In the genomic region with DNA sequence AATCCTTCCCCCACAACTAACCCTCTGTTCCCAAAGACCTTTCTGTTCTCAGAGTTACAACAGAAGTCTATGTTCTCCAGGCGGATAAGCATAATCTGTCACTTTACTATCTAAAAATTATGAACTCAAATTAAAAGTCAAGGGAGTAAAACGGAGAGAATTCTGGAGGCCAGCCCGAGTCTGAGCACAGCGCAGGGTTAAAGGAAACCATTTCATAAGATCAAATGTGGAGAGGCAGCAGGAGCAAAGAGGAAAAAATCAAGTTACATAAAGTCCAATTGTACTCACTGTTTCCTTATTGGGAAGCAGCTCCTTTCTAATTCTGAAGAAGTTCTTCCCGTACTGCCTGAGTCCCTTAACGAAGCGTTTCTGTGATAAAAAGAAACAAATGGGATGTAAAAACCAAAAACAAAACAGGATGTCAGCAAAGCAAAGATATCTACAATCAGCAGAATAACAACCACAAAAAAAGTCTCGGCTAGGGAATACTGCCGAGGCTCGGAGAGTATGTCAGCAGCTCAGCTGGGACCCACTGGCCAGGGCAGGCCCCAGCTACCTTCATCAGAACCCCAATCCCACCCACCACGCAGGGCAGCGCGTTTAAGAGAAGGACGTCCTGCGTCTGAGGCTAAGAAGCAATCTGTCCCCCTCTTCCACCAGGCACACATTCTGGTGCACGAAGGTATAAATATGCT, we compare ENCODE assay signal across 8 cellular contexts.
A peak's percentile ranks its signal among the peaks of the same experiment; 100 is the strongest.
DNase-seq lines count a peak whose midpoint lies in the region; FAIRE-seq and TF ChIP-seq lines count a peak whose summit lies in the region.

No MANE protein-coding gene starts in this region.

- FAIRE-seq in endothelial cell of umbilical vein (lab: Jason Lieb, UNC): peak; percentile 74

- POLR2A ChIA-PET in PC-9 (lab: Charles Lee; ENCODE audit: unreplicated experiment): no interaction called here
- POLR2A ChIA-PET in endothelial cell of umbilical vein (lab: Charles Lee): interaction anchor here (1.2 kb wide), 1 partner anchor 10 kb away, joined by 4 read pairs; no protein-coding TSS in a partner anchor
- POLR2A ChIA-PET in GM10248 (lab: Yijun Ruan, JAX): no interaction called here

- peak overlapping the region; percentile 96 for H3K4me2 ChIP-seq in DOHH2 (ENCODE audit: low read length)
- H3K4me2 ChIP-seq in PC-9: peak overlapping the region; percentile 96
- peak overlapping the region; percentile 97 for H3K4me2 ChIP-seq in endothelial cell of umbilical vein (ENCODE audit: insufficient read depth, low read length)

- H3F3A ChIP-seq in DOHH2 (ENCODE audit: control insufficient read depth, insufficient read depth) (peaks cover 27% of the 10 kb centered on the region), PC-9 (ENCODE audit: insufficient read depth, low read depth) (peaks cover 14% of the 10 kb centered on the region)

- peak; percentile 26 for TF ChIP-seq POLR2A in endothelial cell of umbilical vein (IDR thresholded peaks at IDR 0.05; ENCODE audit: low read depth, low read length)

- no peak for DNase-seq in PC-9
- peak; percentile 70 for DNase-seq in endothelial cell of umbilical vein (ENCODE audit: low read depth, low spot score)
- DNase-seq in effector CD4-positive, alpha-beta T cell: no peak
- DNase-seq in GM10248 (ENCODE audit: extremely low spot score): no peak
- DNase-seq in NCI-H748 treated with DMSO at 0.1 percent for 48 hours (lab: John Stamatoyannopoulos, UW): no peak
- DNase-seq in mesenteric fat pad (ENCODE audit: low spot score): no peak

- H3K36me3 ChIP-seq in DOHH2 (ENCODE audit: control insufficient read depth, low read length): peaks cover 71% of the 10 kb centered on the region
- peaks cover 8% of the 10 kb centered on the region; the same call in 1 of the 2 replicates for H3K36me3 ChIP-seq in PC-9 (ENCODE audit: low read depth)
- peaks cover 4 to 14% of the 10 kb centered on the region in 2 experiments for H3K36me3 ChIP-seq in endothelial cell of umbilical vein (ENCODE audit: control insufficient read depth in 2 of 2, extremely low read depth in 1 of 2, insufficient read depth in 2 of 2, low read length in 2 of 2)
- H3K36me3 ChIP-seq in muscle layer of duodenum (ENCODE audit: control insufficient read depth in 1 of 2, insufficient read depth in 2 of 2, low read length in 2 of 2): peaks cover 7 to 23% of the 10 kb centered on the region in 2 donors

- H2AFZ ChIP-seq in PC-9: peak overlapping the region; percentile 60; the same call in 1 of the 2 replicates
- H2AFZ ChIP-seq in endothelial cell of umbilical vein (ENCODE audit: low read depth, low read length): no peak overlapping the region

- H3K4me3 ChIP-seq in DOHH2 (ENCODE audit: low read length) (peak overlapping the region; percentile 87), PC-9 (peak overlapping the region; percentile 70), endothelial cell of umbilical vein (replicated peaks in 1 of 3; ENCODE audit: insufficient read depth in 1 of 3, low read depth in 1 of 3, low read length in 3 of 3) (peak overlapping the region; percentile 79 to 90 (median 87)), muscle layer of duodenum (ENCODE audit: low read depth in 1 of 2, low read length in 2 of 2) (peak overlapping the region; percentile 83 to 97)

- H3K9me2 ChIP-seq in DOHH2 (replicated peaks; ENCODE audit: control insufficient read depth, low read length) (no peaks in the 10 kb centered on the region), PC-9 (ENCODE audit: insufficient read depth) (no peaks in the 10 kb centered on the region)

- peaks cover 83% of the 10 kb centered on the region for H3K79me2 ChIP-seq in DOHH2 (ENCODE audit: control insufficient read depth, low read length)
- H3K79me2 ChIP-seq in PC-9 (ENCODE audit: low read depth): peaks cover 43% of the 10 kb centered on the region
- H3K79me2 ChIP-seq in endothelial cell of umbilical vein (ENCODE audit: control insufficient read depth, insufficient read depth, low read length): peaks cover 53% of the 10 kb centered on the region

- BruUV-seq in PC-9 (replicated peaks; lab: Mats Ljungman, UMichigan): no TSS peak
- no TSS peak for BruUV-seq in endothelial cell of umbilical vein (replicated peaks; lab: Mats Ljungman, UMichigan)

- peak overlapping the region; percentile 81 for H3K9ac ChIP-seq in endothelial cell of umbilical vein (replicated peaks; ENCODE audit: extremely low read depth, insufficient read depth, low read length)

- no peaks in the 10 kb centered on the region for H3K9me3 ChIP-seq in DOHH2 (ENCODE audit: control insufficient read depth, insufficient read depth, low read length)
- no peaks in the 10 kb centered on the region for H3K9me3 ChIP-seq in PC-9 (ENCODE audit: insufficient read depth, low read depth)
- H3K9me3 ChIP-seq in endothelial cell of umbilical vein (replicated peaks; ENCODE audit: control insufficient read depth, insufficient read depth, low read length): no peaks in the 10 kb centered on the region
- no peaks in the 10 kb centered on the region for H3K9me3 ChIP-seq in muscle layer of duodenum (ENCODE audit: control insufficient read depth in 1 of 2, low read length in 2 of 2)

- intact Hi-C loops in PC-9 (cut with micrococcal nuclease; ENCODE audit: unreplicated experiment): loop anchor here (2.0 kb wide), 1 partner anchor 280 kb away; no protein-coding TSS in a partner anchor
- intact Hi-C loops in endothelial cell of umbilical vein (cut with micrococcal nuclease): loop anchor here (1.0 to 10.0 kb wide), 4 partner anchors 10 to 432 kb away; no protein-coding TSS in a partner anchor

- H3K27me3 ChIP-seq in DOHH2 (ENCODE audit: control insufficient read depth, low read length) (no peaks in the 10 kb centered on the region), PC-9 (ENCODE audit: insufficient read depth, low read depth) (no peaks in the 10 kb centered on the region), endothelial cell of umbilical vein (ENCODE audit: control insufficient read depth in 2 of 2, insufficient read depth in 2 of 2, low read length in 2 of 2) (no peaks in the 10 kb centered on the region), muscle layer of duodenum (ENCODE audit: low read depth, low read length) (no peaks in the 10 kb centered on the region)

- H4K20me1 ChIP-seq in DOHH2 (ENCODE audit: control insufficient read depth, insufficient read depth, low read depth, low read length) (peaks cover 10% of the 10 kb centered on the region), PC-9 (ENCODE audit: insufficient read depth) (no peaks in the 10 kb centered on the region; the same call in 1 of the 2 replicates), endothelial cell of umbilical vein (replicated peaks; ENCODE audit: control insufficient read depth, extremely low read depth, insufficient read depth, low read length) (no peaks in the 10 kb centered on the region)

- no peak for TF ChIP-seq CTCF in DOHH2 (IDR thresholded peaks at IDR 0.05; ENCODE audit: low read depth, low read length, poor library complexity, severe bottlenecking)
- no peak for TF ChIP-seq CTCF in PC-9 (conservative IDR thresholded peaks at IDR 0.05)
- TF ChIP-seq CTCF in endothelial cell of umbilical vein (IDR thresholded peaks at IDR 0.05; ENCODE audit: extremely low read depth in 1 of 2, insufficient read depth in 1 of 2, low read depth in 1 of 2, low read length in 2 of 2): no peak
- TF ChIP-seq CTCF in GM10248 (IDR thresholded peaks at IDR 0.05; ENCODE audit: control extremely low read depth, extremely low read depth, low read depth, missing control alignments): no peak

- dilution Hi-C loops in endothelial cell of umbilical vein (cut with MboI; ENCODE audit: extremely low pct_ligation_motif_present, low sequenced_read_pairs): no loop called here

- CTCF ChIA-PET in PC-9 (lab: Charles Lee) (interaction anchor here (0.6 kb wide), 2 partner anchors 85 to 249 kb away, joined by 3 to 10 read pairs; no protein-coding TSS in a partner anchor), endothelial cell of umbilical vein (lab: Charles Lee) (interaction anchor here (1.3 to 3.6 kb wide), 6 partner anchors 10 to 281 kb away, joined by 3 to 28 read pairs (median 4); no protein-coding TSS in a partner anchor), GM10248 (lab: Yijun Ruan, JAX) (interaction anchor here (1.3 to 3.3 kb wide), 2 partner anchors 8 to 13 kb away, joined by 3 to 9 read pairs; no protein-coding TSS in a partner anchor)

- peaks cover 83% of the 10 kb centered on the region for H3K4me1 ChIP-seq in DOHH2 (ENCODE audit: control insufficient read depth, low read length)
- H3K4me1 ChIP-seq in PC-9 (replicated peaks; ENCODE audit: insufficient read depth): peaks cover 36% of the 10 kb centered on the region
- peaks cover 28% of the 10 kb centered on the region for H3K4me1 ChIP-seq in endothelial cell of umbilical vein (ENCODE audit: control insufficient read depth, extremely low read depth, insufficient read depth, low read length)
- peaks cover 38 to 43% of the 10 kb centered on the region in 2 donors for H3K4me1 ChIP-seq in muscle layer of duodenum (ENCODE audit: control insufficient read depth in 1 of 2, insufficient read depth in 2 of 2, low read length in 2 of 2)

- peak overlapping the region; percentile 86 for H3K27ac ChIP-seq in DOHH2 (ENCODE audit: low read depth, low read length)
- H3K27ac ChIP-seq in PC-9: peak overlapping the region; percentile 65
- peak overlapping the region; percentile 62 for H3K27ac ChIP-seq in endothelial cell of umbilical vein (ENCODE audit: insufficient read depth, low read depth, low read length)
- H3K27ac ChIP-seq in muscle layer of duodenum (ENCODE audit: low read length): peak overlapping the region; percentile 99

- H3K9me1 ChIP-seq in endothelial cell of umbilical vein (replicated peaks; ENCODE audit: control insufficient read depth, extremely low read depth, insufficient read depth, low read length): no peaks in the 10 kb centered on the region

TF ChIP-seq in endothelial cell of umbilical vein, 7 proteins besides CTCF, POLR2A, EP300 and RAD21:
- no peak for TF ChIP-seq EZH2 (IDR thresholded peaks at IDR 0.05; ENCODE audit: borderline replicate concordance, low read depth, low read length, severe bottlenecking)
- TF ChIP-seq MYC (IDR thresholded peaks at IDR 0.05; ENCODE audit: low read depth, low read length): no peak
- TF ChIP-seq JUN (IDR thresholded peaks at IDR 0.05; ENCODE audit: borderline replicate concordance, insufficient read depth, insufficient read length, low read depth): no peak
- TF ChIP-seq, protein P1, sequence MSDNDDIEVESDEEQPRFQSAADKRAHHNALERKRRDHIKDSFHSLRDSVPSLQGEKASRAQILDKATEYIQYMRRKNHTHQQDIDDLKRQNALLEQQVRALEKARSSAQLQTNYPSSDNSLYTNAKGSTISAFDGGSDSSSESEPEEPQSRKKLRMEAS (IDR thresholded peaks at IDR 0.05; ENCODE audit: insufficient read depth, insufficient read length): no peak
- no peak for TF ChIP-seq FOS (IDR thresholded peaks at IDR 0.05; ENCODE audit: borderline replicate concordance, insufficient read depth, low read length)
- TF ChIP-seq POLR2AphosphoS5 (IDR thresholded peaks at IDR 0.05; ENCODE audit: insufficient read depth, low read depth, low read length): no peak
- TF ChIP-seq GATA2 (IDR thresholded peaks at IDR 0.05; ENCODE audit: insufficient read depth, insufficient read length, low read depth, low read length): no peak
